ENCODE assay signal across 9 cellular contexts in the genomic region with DNA sequence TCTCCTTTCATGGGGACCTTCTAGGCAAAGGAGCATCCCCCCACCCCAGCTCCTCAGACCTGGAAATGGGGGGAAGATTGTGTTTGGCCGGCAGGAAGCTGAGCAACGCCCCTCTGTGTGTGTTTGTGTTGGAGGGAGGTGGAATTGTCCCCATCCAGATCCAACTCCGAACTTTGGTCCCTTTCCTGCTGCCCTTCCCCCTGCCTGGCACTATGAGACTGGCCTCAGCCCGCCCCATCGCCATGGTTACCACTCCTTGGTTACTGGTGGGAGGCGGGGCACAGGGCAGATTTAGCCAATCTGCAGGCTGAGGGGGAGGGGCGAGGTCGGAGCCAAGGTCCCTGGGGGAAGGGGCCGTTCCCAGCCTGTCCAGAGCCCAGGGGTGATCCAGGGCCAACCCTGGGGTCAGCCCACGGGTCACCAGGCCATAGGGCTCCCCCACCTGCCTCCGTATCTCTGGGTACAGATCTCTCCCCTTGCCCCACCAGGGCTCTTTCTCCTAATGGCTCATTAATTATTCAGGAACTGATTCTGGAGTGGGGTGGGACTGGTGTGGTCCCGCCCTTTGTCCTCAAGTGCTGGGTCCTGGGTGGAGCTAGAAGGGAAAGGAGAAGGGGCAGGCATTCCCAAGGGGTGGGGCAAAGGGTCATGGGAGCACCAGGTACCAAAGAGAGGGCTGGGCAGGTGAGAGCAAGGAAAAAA. TPM values are rescaled to one million over a fixed set of nuclear protein-coding genes. Genes with fewer than 3 reads are reported as not detected.
DNase-seq lines count a peak whose midpoint lies in the region; ATAC-seq and TF ChIP-seq lines count a peak whose summit lies in the region.
"Had no signal": no experiment of that assay in that cellular context is flagged by ENCODE, and none has a peak within 500 bp of the region (broad histone marks: within the 10 kb centered on the region; RNA-seq: fewer than 3 reads in every experiment).

No MANE protein-coding gene starts in this region.

- TF ChIP-seq POLR2A in tibial nerve (IDR thresholded peaks at IDR 0.05): no peak

- TF ChIP-seq CTCF in WERI-Rb-1 (IDR thresholded peaks at IDR 0.05; ENCODE audit: low read depth, low read length): no peak
- no peak for TF ChIP-seq CTCF in tibial nerve (IDR thresholded peaks at IDR 0.05)

- no peaks in the 10 kb centered on the region for H3K9me3 Mint-ChIP-seq in activated naive CD8-positive, alpha-beta T cell treated with anti-CD3 and anti-CD28 coated beads for 36 hours
- H3K9me3 Mint-ChIP-seq in activated naive CD8-positive, alpha-beta T cell treated with anti-CD3 and anti-CD28 coated beads, Interleukin-2, amount 50 U/mL, for 24 hours: no peaks in the 10 kb centered on the region

- H3K27me3 ChIP-seq in WERI-Rb-1 (ENCODE audit: insufficient read depth, low read depth, severe bottlenecking) (no peaks in the 10 kb centered on the region), tibial nerve (no peaks in the 10 kb centered on the region)

- H3K27ac ChIP-seq in WERI-Rb-1: no peak overlapping the region
- peak overlapping the region in 3 of 4 donors; percentile 67 to 88 (median 87) for H3K27ac ChIP-seq in tibial nerve

- no peak for ATAC-seq in activated naive CD8-positive, alpha-beta T cell treated with anti-CD3 and anti-CD28 coated beads, Interleukin-2, amount 50 U/mL, for 24 hours

- 19 to 43% methylated on average over 9 to 12 of the region's 12 CpGs for WGBS in tibial nerve, 2 donors

- H3K36me3 Mint-ChIP-seq in activated naive CD8-positive, alpha-beta T cell treated with anti-CD3 and anti-CD28 coated beads for 36 hours: no peaks in the 10 kb centered on the region
- H3K36me3 Mint-ChIP-seq in activated naive CD8-positive, alpha-beta T cell treated with anti-CD3 and anti-CD28 coated beads, Interleukin-2, amount 50 U/mL, for 24 hours (ENCODE audit: low read depth): no peaks in the 10 kb centered on the region
- H3K36me3 Mint-ChIP-seq: naive B cell had no signal

- H3K4me1 Mint-ChIP-seq in activated naive CD8-positive, alpha-beta T cell treated with anti-CD3 and anti-CD28 coated beads for 36 hours: peaks cover 4% of the 10 kb centered on the region
- no peaks in the 10 kb centered on the region for H3K4me1 Mint-ChIP-seq in activated naive CD8-positive, alpha-beta T cell treated with anti-CD3 and anti-CD28 coated beads, Interleukin-2, amount 50 U/mL, for 24 hours

- peak; percentile 12 for DNase-seq in activated naive CD8-positive, alpha-beta T cell treated with anti-CD3 and anti-CD28 coated beads for 36 hours
- DNase-seq in activated naive CD8-positive, alpha-beta T cell treated with anti-CD3 and anti-CD28 coated beads, Interleukin-2, amount 50 U/mL, for 24 hours: no peak
- DNase-seq in WERI-Rb-1 (peak; percentile 77), kidney tubule cell (ENCODE audit: low spot score) (peak; percentile 66), tibial nerve (ENCODE audit: low spot score in 2 of 2) (peak; percentile 53 to 69), NCI-H2107 treated with DMSO at 0.1 percent for 48 hours (lab: John Stamatoyannopoulos, UW; ENCODE audit: unreplicated experiment) (no peak)
- no peak for DNase-seq in stimulated activated naive CD4-positive, alpha-beta T cell (lab: John Stamatoyannopoulos, UW)
- DNase-seq in stimulated activated CD4-positive, alpha-beta T cell treated with anti-CD3 and anti-CD28 coated beads, Interleukin-4, amount 100 ng/mL, for 4 hours: no peak
- DNase-seq: naive B cell had no signal

- peaks cover 8 to 98% (median 65%) of the 10 kb centered on the region in 4 donors for H3K4me1 ChIP-seq in tibial nerve

- no peak overlapping the region for H3K27ac Mint-ChIP-seq in activated naive CD8-positive, alpha-beta T cell treated with anti-CD3 and anti-CD28 coated beads for 36 hours
- no peak overlapping the region for H3K27ac Mint-ChIP-seq in activated naive CD8-positive, alpha-beta T cell treated with anti-CD3 and anti-CD28 coated beads, Interleukin-2, amount 50 U/mL, for 24 hours
- H3K27ac Mint-ChIP-seq: naive B cell had no signal

- H3K4me3 Mint-ChIP-seq in activated naive CD8-positive, alpha-beta T cell treated with anti-CD3 and anti-CD28 coated beads for 36 hours: no peak overlapping the region
- H3K4me3 Mint-ChIP-seq in activated naive CD8-positive, alpha-beta T cell treated with anti-CD3 and anti-CD28 coated beads, Interleukin-2, amount 50 U/mL, for 24 hours: no peak overlapping the region
- H3K4me3 Mint-ChIP-seq: naive B cell had no signal

- peak in 1 of 2 donors; percentile 40 for TF ChIP-seq EP300 in tibial nerve (IDR thresholded peaks at IDR 0.05)

- H3K36me3 ChIP-seq in WERI-Rb-1 (peaks cover 35% of the 10 kb centered on the region), tibial nerve (no peaks in the 10 kb centered on the region)

- H3K4me3 ChIP-seq in WERI-Rb-1 (ENCODE audit: low read depth, low read length): no peak overlapping the region
- H3K4me3 ChIP-seq in tibial nerve: no peak overlapping the region

- no peaks in the 10 kb centered on the region for H3K9me3 ChIP-seq in WERI-Rb-1 (ENCODE audit: severe bottlenecking)
- no peaks in the 10 kb centered on the region for H3K9me3 ChIP-seq in tibial nerve

- H3K27me3 Mint-ChIP-seq in activated naive CD8-positive, alpha-beta T cell treated with anti-CD3 and anti-CD28 coated beads for 36 hours: peaks cover 4% of the 10 kb centered on the region
- peaks cover 12% of the 10 kb centered on the region for H3K27me3 Mint-ChIP-seq in activated naive CD8-positive, alpha-beta T cell treated with anti-CD3 and anti-CD28 coated beads, Interleukin-2, amount 50 U/mL, for 24 hours

RNA-seq across cellular contexts. Expression of gene PTPRF, which starts 15.2 kb away (rescaled TPM):
- 1 to 10 TPM; 3.1 to 3.6 TPM for total RNA-seq in activated naive CD8-positive, alpha-beta T cell treated with anti-CD3 and anti-CD28 coated beads for 36 hours
- total RNA-seq in tibial nerve: 100 to 1,000 TPM in 2 of 4 donors, 10 to 100 TPM in 2; 72.0 to 112 (median 92.5) TPM

Comparison
In these comparisons a context has a peak if more than half of its experiments do, and no peak if none do; other contexts are left out.
1. DNase-seq: peak in activated naive CD8-positive, alpha-beta T cell treated with anti-CD3 and anti-CD28 coated beads for 36 hours (single experiment), WERI-Rb-1 (single experiment), kidney tubule cell (single experiment) and tibial nerve (2 of 2); none in activated naive CD8-positive, alpha-beta T cell treated with anti-CD3 and anti-CD28 coated beads, Interleukin-2, amount 50 U/mL, for 24 hours (single experiment), stimulated activated naive CD4-positive, alpha-beta T cell (0 of 6), stimulated activated CD4-positive, alpha-beta T cell treated with anti-CD3 and anti-CD28 coated beads, Interleukin-4, amount 100 ng/mL, for 4 hours (0 of 2) and NCI-H2107 treated with DMSO at 0.1 percent for 48 hours (single experiment).
2. RNA of gene PTPRF, which starts 15.2 kb away (total RNA-seq): 72.0 to 112 TPM in tibial nerve; 3.1 to 3.6 TPM in activated naive CD8-positive, alpha-beta T cell treated with anti-CD3 and anti-CD28 coated beads for 36 hours; every median in the first group is over 10 times any median in the second.